Comparison of ENCODE assay signal across 9 cellular contexts in genomic region chr2:111118455-111119003, GRCh38. TPM values are rescaled to one million over a fixed set of nuclear protein-coding genes. Genes with fewer than 3 reads are reported as not detected.
DNase-seq lines count a peak whose midpoint lies in the region; TF ChIP-seq lines count a peak whose summit lies in the region.
"Had no signal": no experiment of that assay in that cellular context is flagged by ENCODE, and none has a peak within 500 bp of the region (broad histone marks: within the 10 kb centered on the region; RNA-seq: fewer than 3 reads in every experiment).

No MANE protein-coding gene starts in this region.

- no peak overlapping the region for H4K8ac ChIP-seq in mesendoderm (ENCODE audit: low read depth, low read length)

- H3K36me3 Mint-ChIP-seq in chondrocyte (ENCODE audit: low read depth): no peaks in the 10 kb centered on the region

- TF ChIP-seq EP300 in transverse colon (IDR thresholded peaks at IDR 0.05; ENCODE audit: low read depth): no peak

- peak overlapping the region; percentile 51 for H3K23ac ChIP-seq in mesendoderm (ENCODE audit: low read length)

- peak overlapping the region; percentile 89 for H3K27ac Mint-ChIP-seq in chondrocyte (ENCODE audit: unreplicated experiment)

- intact Hi-C loops in transverse colon (cut with DNase I; ENCODE audit: low total_unique reads): no loop called here

- no peak for TF ChIP-seq POLR2A in transverse colon (IDR thresholded peaks at IDR 0.05)

- no peak overlapping the region for H3K27ac ChIP-seq in mesendoderm (ENCODE audit: low read depth, low read length)
- H3K27ac ChIP-seq in transverse colon: peak overlapping the region; percentile 8 to 88 (median 70)

- H3K18ac ChIP-seq in mesendoderm (ENCODE audit: low read length): no peak overlapping the region

- H3K27me3 Mint-ChIP-seq in chondrocyte (ENCODE audit: low read depth): peaks cover 5% of the 10 kb centered on the region

- DNase-seq in activated effector memory CD4-positive, alpha-beta T cell treated with Interleukin-2 at 50 U/mL for 16 hours: peak; percentile 2
- DNase-seq in activated effector memory CD4-positive, alpha-beta T cell treated with anti-CD3 and anti-CD28 coated beads, Interleukin-2, amount 50 U/mL, for 16 hours: no peak
- DNase-seq in chondrocyte (ENCODE audit: low spot score) (no peak), mesendoderm (peak; percentile 30), transverse colon (no peak), DMS53 treated with DMSO at 0.1 percent for 48 hours (lab: John Stamatoyannopoulos, UW; ENCODE audit: unreplicated experiment) (no peak), DMS79 (lab: John Stamatoyannopoulos, UW) (no peak)
- no peak for DNase-seq in stimulated activated CD4-positive, alpha-beta T cell treated with anti-CD3 and anti-CD28 coated beads, Interleukin-12 subunit alpha, Interleukin-12 subunit beta, amount 100 ng/mL, for 4 hours
- DNase-seq: NCI-H2227 treated with DMSO at 0.1 percent for 48 hours had no signal

- peaks cover 3% of the 10 kb centered on the region for H3K79me1 ChIP-seq in mesendoderm (ENCODE audit: low read length)

- H3K9me3 Mint-ChIP-seq in chondrocyte (ENCODE audit: low read depth): no peaks in the 10 kb centered on the region

- H2BK120ac ChIP-seq in mesendoderm (ENCODE audit: low read depth, low read length): no peak overlapping the region

- in situ Hi-C loops in transverse colon (cut with MboI; ENCODE audit: low pct_ligation_motif_present in 1 of 4, low pct_unique_long_range_greater_than_20kb in 1 of 4, low sequenced_read_pairs in 3 of 4): loop anchor here in 3 of 4 donors (10.0 to 25.0 kb wide), 4 partner anchors 304 to 594 kb away; no protein-coding TSS in a partner anchor

- H3K4me1 Mint-ChIP-seq in chondrocyte (ENCODE audit: low read depth): peaks cover 38% of the 10 kb centered on the region

- no peak for TF ChIP-seq CTCF in chondrocyte (IDR thresholded peaks at IDR 0.05)
- no peak for TF ChIP-seq CTCF in transverse colon (IDR thresholded peaks at IDR 0.05)

- H2AK5ac ChIP-seq in mesendoderm (ENCODE audit: low read length): no peak overlapping the region

- no peaks in the 10 kb centered on the region for H3K9me3 ChIP-seq in transverse colon

- peaks cover 2% of the 10 kb centered on the region for H3K4me1 ChIP-seq in mesendoderm (ENCODE audit: control insufficient read depth, low read depth, low read length)
- peaks cover 11 to 55% (median 43%) of the 10 kb centered on the region in 4 donors for H3K4me1 ChIP-seq in transverse colon

- peak overlapping the region; percentile 73 for H3K4me3 Mint-ChIP-seq in chondrocyte (ENCODE audit: unreplicated experiment)

- no CpG with 5 or more reads among the region's 37 CpGs for WGBS in mesendoderm (ENCODE audit: extremely low coverage, insufficient coverage, low lambda C conversion rate)
- WGBS in transverse colon (ENCODE audit: low coverage in 1 of 2), 2 donors: 20 to 49% methylated on average over 12 to 37 of the region's 37 CpGs

- no peaks in the 10 kb centered on the region for H3K36me3 ChIP-seq in mesendoderm (ENCODE audit: control insufficient read depth, insufficient read depth, low read length)
- H3K36me3 ChIP-seq in transverse colon: no peaks in the 10 kb centered on the region

- H3K79me2 ChIP-seq in mesendoderm (ENCODE audit: control insufficient read depth, insufficient read depth, low read length): no peaks in the 10 kb centered on the region

- H2BK5ac ChIP-seq in mesendoderm (ENCODE audit: low read length): no peak overlapping the region

- no peak overlapping the region for H2BK15ac ChIP-seq in mesendoderm (replicated peaks; ENCODE audit: low read depth)

- H3K9ac ChIP-seq in mesendoderm (ENCODE audit: low read length): peak overlapping the region; percentile 48

- peak overlapping the region; percentile 70 for H3K56ac ChIP-seq in mesendoderm (ENCODE audit: low read length)

- H4K5ac ChIP-seq in mesendoderm (ENCODE audit: low read length): no peak overlapping the region

- peak overlapping the region; percentile 10 for H3K4me2 ChIP-seq in mesendoderm (ENCODE audit: low read length)

- no peak overlapping the region for H3K4ac ChIP-seq in mesendoderm (ENCODE audit: low read depth, low read length)

- H3K27me3 ChIP-seq in mesendoderm (ENCODE audit: insufficient read depth, low read length, poor library complexity) (peaks cover 24% of the 10 kb centered on the region), transverse colon (peaks cover 50% of the 10 kb centered on the region)

- no peak overlapping the region for H3K4me3 ChIP-seq in mesendoderm (ENCODE audit: low read length)
- H3K4me3 ChIP-seq in transverse colon: peak overlapping the region in 3 of 4 donors; percentile 23 to 73 (median 70)

RNA-seq across cellular contexts. Expression of gene BCL2L11, which starts 2.2 kb away (rescaled TPM):
- total RNA-seq in chondrocyte (10.8 to 19.2 TPM (median 11.4 TPM) in 3 replicates), transverse colon (10 to 100 TPM in 3 of 4 donors, 1 to 10 TPM in 1; 8.8 to 41.8 (median 36.1) TPM)
- polyA plus RNA-seq in mesendoderm (2013, experiment 1 of 2): 6.7 TPM
- polyA plus RNA-seq in mesendoderm (2013, experiment 2 of 2): 6.9 TPM

Comparison
In these comparisons a context has a peak if more than half of its experiments do, and no peak if none do; other contexts are left out.
1. DNase-seq: peak in activated effector memory CD4-positive, alpha-beta T cell treated with Interleukin-2 at 50 U/mL for 16 hours (single experiment) and mesendoderm (single experiment); none in activated effector memory CD4-positive, alpha-beta T cell treated with anti-CD3 and anti-CD28 coated beads, Interleukin-2, amount 50 U/mL, for 16 hours (single experiment), chondrocyte (single experiment), transverse colon (single experiment), stimulated activated CD4-positive, alpha-beta T cell treated with anti-CD3 and anti-CD28 coated beads, Interleukin-12 subunit alpha, Interleukin-12 subunit beta, amount 100 ng/mL, for 4 hours (single experiment), DMS53 treated with DMSO at 0.1 percent for 48 hours (single experiment) and DMS79 (single experiment).